In genomic region chr16:28951410-28951943, GRCh38 we compare ENCODE assay signal across 8 cellular contexts. TPM values are rescaled to one million over a fixed set of nuclear protein-coding genes. Genes with fewer than 3 reads are reported as not detected.
DNase-seq lines count a peak whose midpoint lies in the region; ATAC-seq, FAIRE-seq and TF ChIP-seq lines count a peak whose summit lies in the region.

No MANE protein-coding gene starts in this region.

- DNase-seq in activated CD4-positive, alpha-beta T cell treated with anti-CD3 and anti-CD28 coated beads for 48 hours = peak; percentile 54
- no peak for DNase-seq in activated CD4-positive, alpha-beta T cell treated with anti-CD3 and anti-CD28 coated beads, Interleukin-2, amount 50 U/mL, for 1 hour
- peak in 1 of 2 experiments; percentile 63 for DNase-seq in PC-9
- DNase-seq in epithelial cell of proximal tubule (ENCODE audit: low read depth) = no peak
- DNase-seq in progenitor cell of endocrine pancreas (ENCODE audit: low spot score, unreplicated experiment) = no peak
- DNase-seq in midbrain (lab: John Stamatoyannopoulos, UW) = no peak
- no peak for DNase-seq in GM12892 (ENCODE audit: insufficient read length)

- H3K9me2 ChIP-seq in PC-9 (ENCODE audit: insufficient read depth) = no peaks in the 10 kb centered on the region

- peaks cover 6% of the 10 kb centered on the region for H3K27me3 Mint-ChIP-seq in progenitor cell of endocrine pancreas

- peak overlapping the region; percentile 92 for H2AFZ ChIP-seq in PC-9

- no peaks in the 10 kb centered on the region for H3K27me3 ChIP-seq in PC-9 (ENCODE audit: insufficient read depth, low read depth)

- peak overlapping the region; percentile 84 for H3K4me3 ChIP-seq in PC-9
- H3K4me3 ChIP-seq in epithelial cell of proximal tubule (ENCODE audit: low read depth, low read length) = peak overlapping the region; percentile 97

- TF ChIP-seq CTCF in PC-9 (conservative IDR thresholded peaks at IDR 0.05) = no peak
- no peak for TF ChIP-seq CTCF in epithelial cell of proximal tubule (conservative IDR thresholded peaks at IDR 0.05; ENCODE audit: low read depth, low read length)
- no peak for TF ChIP-seq CTCF in progenitor cell of endocrine pancreas (IDR thresholded peaks at IDR 0.05; ENCODE audit: unreplicated experiment)

- peak overlapping the region; percentile 98 for H3K4me2 ChIP-seq in PC-9

- peaks cover 28% of the 10 kb centered on the region for H3F3A ChIP-seq in PC-9 (ENCODE audit: insufficient read depth, low read depth)

- no peak for FAIRE-seq in GM12892 (lab: Jason Lieb, UNC)

- BruUV-seq in PC-9 (replicated peaks; lab: Mats Ljungman, UMichigan) = no TSS peak

- intact Hi-C loops in PC-9 (cut with micrococcal nuclease; ENCODE audit: unreplicated experiment) = no loop called here

- peaks cover 16% of the 10 kb centered on the region for H3K4me1 ChIP-seq in PC-9 (replicated peaks; ENCODE audit: insufficient read depth)

- peaks cover 26% of the 10 kb centered on the region for H3K36me3 ChIP-seq in PC-9 (ENCODE audit: low read depth)

- no peak for ATAC-seq in GM18520 (IDR thresholded peaks at IDR 0.05; ENCODE audit: unreplicated experiment)

- peaks cover 2% of the 10 kb centered on the region for H3K36me3 Mint-ChIP-seq in progenitor cell of endocrine pancreas (ENCODE audit: insufficient read depth)

- CTCF ChIA-PET in PC-9 (lab: Charles Lee) = interaction anchor here (0.5 kb wide), 1 partner anchor 78 kb away, joined by 4 read pairs; no protein-coding TSS in a partner anchor

- peak overlapping the region; percentile 99 for H3K4me3 Mint-ChIP-seq in progenitor cell of endocrine pancreas (ENCODE audit: low read depth)

- peak overlapping the region; percentile 84 for H3K27ac Mint-ChIP-seq in progenitor cell of endocrine pancreas

- H4K20me1 ChIP-seq in PC-9 (ENCODE audit: insufficient read depth) = no peaks in the 10 kb centered on the region

- POLR2A ChIA-PET in PC-9 (lab: Charles Lee; ENCODE audit: unreplicated experiment) = no interaction called here

- H3K27ac ChIP-seq in PC-9 = no peak overlapping the region

- no peaks in the 10 kb centered on the region for H3K9me3 ChIP-seq in PC-9 (ENCODE audit: insufficient read depth, low read depth)

- H3K4me1 Mint-ChIP-seq in progenitor cell of endocrine pancreas (ENCODE audit: low read depth) = peaks cover 11% of the 10 kb centered on the region

- peaks cover 22% of the 10 kb centered on the region for H3K79me2 ChIP-seq in PC-9 (ENCODE audit: low read depth)

- no peak for TF ChIP-seq POLR2A in GM12892 (IDR thresholded peaks at IDR 0.05; ENCODE audit: low read depth, low read length)

- no peaks in the 10 kb centered on the region for H3K9me3 Mint-ChIP-seq in progenitor cell of endocrine pancreas (ENCODE audit: low read depth)

RNA-seq across cellular contexts. Expression of gene NFATC2IP, which starts 0.7 kb away (rescaled TPM):
- total RNA-seq in PC-9 (2021) (72.3 and 73.0 TPM in 2 replicates), epithelial cell of proximal tubule (24.7 and 35.1 TPM in 2 replicates), progenitor cell of endocrine pancreas (70.4 and 77.1 TPM in 2 replicates)
- polyA plus RNA-seq in GM12892 (2012; ENCODE audit: missing spikeins) = 36.4 TPM

RNA-seq across cellular contexts. Expression of gene CD19, which starts 19.7 kb away (rescaled TPM):
- total RNA-seq in PC-9 (2021) (not detected in 2 replicates), epithelial cell of proximal tubule (0.07 TPM in 1 of 2 replicates, not detected in the other), progenitor cell of endocrine pancreas (not detected in 2 replicates)
- polyA plus RNA-seq in GM12892 (2012; ENCODE audit: missing spikeins) = 57.2 TPM

RNA-seq across cellular contexts. Expression of gene SPNS1, which starts 23.1 kb away (rescaled TPM):
- total RNA-seq in PC-9 (2021) (72.0 and 96.2 TPM in 2 replicates), epithelial cell of proximal tubule (51.7 and 58.1 TPM in 2 replicates), progenitor cell of endocrine pancreas (36.6 and 41.1 TPM in 2 replicates)
- 5.7 TPM for polyA plus RNA-seq in GM12892 (2012; ENCODE audit: missing spikeins)

RNA-seq across cellular contexts. Expression of gene RABEP2, which starts 26.4 kb away (rescaled TPM):
- total RNA-seq in PC-9 (2021) (48.5 and 70.5 TPM in 2 replicates), epithelial cell of proximal tubule (35.2 and 40.8 TPM in 2 replicates), progenitor cell of endocrine pancreas (33.3 and 34.9 TPM in 2 replicates)
- polyA plus RNA-seq in GM12892 (2012; ENCODE audit: missing spikeins) = 18.6 TPM

RNA-seq across cellular contexts. Expression of gene LAT, which starts 33.4 kb away (rescaled TPM):
- 12.4 and 13.0 TPM in 2 replicates for total RNA-seq in PC-9 (2021)
- 2.0 and 2.1 TPM in 2 replicates for total RNA-seq in epithelial cell of proximal tubule
- total RNA-seq in progenitor cell of endocrine pancreas = 5.8 and 8.0 TPM in 2 replicates
- polyA plus RNA-seq in GM12892 (2012; ENCODE audit: missing spikeins) = 3.7 TPM
